In the genomic region with DNA sequence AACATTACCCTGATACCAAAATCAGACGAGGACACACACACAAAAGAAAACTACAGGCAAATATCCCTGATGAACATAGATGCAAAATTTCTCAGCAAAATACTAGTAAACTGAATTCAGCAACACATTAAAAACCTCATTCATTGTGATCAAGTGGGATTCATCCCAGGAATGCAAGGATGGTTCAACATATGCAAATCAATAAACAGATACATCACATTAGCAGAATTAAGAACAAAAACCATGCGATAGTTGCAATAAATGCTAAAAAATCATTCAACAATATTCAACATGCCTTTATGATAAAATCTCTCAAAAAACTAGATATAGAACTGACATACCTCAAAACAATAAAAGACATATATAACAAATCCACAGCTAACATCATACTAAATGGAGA, we compare ENCODE assay signal across 35 cellular contexts.
"Had no signal": no experiment of that assay in that cellular context is flagged by ENCODE, and none has a peak within 500 bp of the region (broad histone marks: within the 10 kb centered on the region; RNA-seq: fewer than 3 reads in every experiment).

No MANE protein-coding gene starts in this region.

- H3K27me3 ChIP-seq: MG63 had no signal

- H3K36me3 ChIP-seq: MG63 had no signal

- H3K4me3 ChIP-seq: MG63 had no signal

- DNase-seq: Karpas-422, Kasumi-1, MG63, MM.1S, MV-4-11, NCI-H1048, NCI-H1092, NCI-H1092 treated with DMSO at 0.1 percent for 48 hours, NCI-H1105, NCI-H1105 treated with DMSO at 0.1 percent for 48 hours, NCI-H1417, NCI-H1417 treated with DMSO at 0.1 percent for 48 hours, NCI-H1436, NCI-H1436 treated with DMSO at 0.1 percent for 48 hours, NCI-H146, NCI-H1694, NCI-H1694 treated with DMSO at 0.1 percent for 48 hours, NCI-H187, NCI-H187 treated with DMSO at 0.1 percent for 48 hours, NCI-H1930, NCI-H2029, NCI-H2029 treated with DMSO at 0.1 percent for 48 hours, NCI-H2081, NCI-H2081 treated with DMSO at 0.1 percent for 48 hours, NCI-H2107, NCI-H2171, NCI-H2171 treated with DMSO at 0.1 percent for 48 hours, NCI-H2227 treated with DMSO at 0.1 percent for 48 hours, NCI-H226, NCI-H345, NCI-H446, NCI-H446 treated with DMSO at 0.1 percent for 48 hours, NCI-H510A, NCI-H510A treated with DMSO at 0.1 percent for 48 hours, NCI-H524 had no signal
